ENCODE assay signal across 8 cellular contexts in genomic region chr1:67687198-67687545, GRCh38. TPM values are rescaled to one million over a fixed set of nuclear protein-coding genes. Genes with fewer than 3 reads are reported as not detected.
DNase-seq lines count a peak whose midpoint lies in the region; ATAC-seq and TF ChIP-seq lines count a peak whose summit lies in the region.

No MANE protein-coding gene starts in this region.

- no peaks in the 10 kb centered on the region for H3K9me3 ChIP-seq in skeletal muscle tissue (ENCODE audit: control insufficient read depth in 3 of 3, low read length in 3 of 3)

- H3K4me3 ChIP-seq in fibroblast of pulmonary artery (replicated peaks; ENCODE audit: low read depth, low read length) (peak overlapping the region; percentile 95), skeletal muscle tissue (ENCODE audit: low read length in 3 of 3) (peak overlapping the region; percentile 88 to 93 (median 89))

- no peaks in the 10 kb centered on the region for H3K27me3 ChIP-seq in skeletal muscle tissue (ENCODE audit: control insufficient read depth in 3 of 3, insufficient read depth in 3 of 3, low read length in 3 of 3)

- peak overlapping the region; percentile 98 for H3K27ac ChIP-seq in skeletal muscle tissue (ENCODE audit: low read depth, low read length)

- ATAC-seq in GM19395 (IDR thresholded peaks at IDR 0.05; ENCODE audit: unreplicated experiment) (peak; percentile 8), HG02885 (IDR thresholded peaks at IDR 0.05; ENCODE audit: poor library complexity, unreplicated experiment) (no peak), GM19452 (IDR thresholded peaks at IDR 0.05; ENCODE audit: unreplicated experiment) (no peak)

- TF ChIP-seq CTCF in fibroblast of pulmonary artery (IDR thresholded peaks at IDR 0.05; ENCODE audit: low read length, missing control alignments): no peak

- peaks cover 16 to 26% (median 23%) of the 10 kb centered on the region in 3 donors for H3K4me1 ChIP-seq in skeletal muscle tissue (ENCODE audit: control insufficient read depth in 3 of 3, insufficient read depth in 3 of 3, low read length in 3 of 3)

- H3K9ac ChIP-seq in skeletal muscle tissue (ENCODE audit: low read depth in 1 of 3, low read length in 3 of 3): peak overlapping the region; percentile 94 to 96 (median 94)

- TF ChIP-seq POLR2A in Raji (IDR thresholded peaks at IDR 0.05; ENCODE audit: insufficient read depth, low read depth, low read length): peak; percentile 54; the same call in 1 of the 2 replicates

- DNase-seq in fibroblast of pulmonary artery (ENCODE audit: low read depth) (no peak), NCI-H2171 (lab: John Stamatoyannopoulos, UW) (no peak), amygdala (lab: John Stamatoyannopoulos, UW) (no peak)

- H3K36me3 ChIP-seq in skeletal muscle tissue (ENCODE audit: control insufficient read depth in 3 of 3, insufficient read depth in 3 of 3, low read length in 3 of 3): peaks cover 0 to 25% (median 7%) of the 10 kb centered on the region in 3 donors

RNA-seq across cellular contexts. Expression of gene GADD45A, which starts 2.2 kb away (rescaled TPM):
- 11.0 TPM for total RNA-seq in skeletal muscle tissue
